ENCODE assay signal across 8 cellular contexts in genomic region chr12:93379432-93380308, GRCh38. TPM values are rescaled to one million over a fixed set of nuclear protein-coding genes. Genes with fewer than 3 reads are reported as not detected.
DNase-seq lines count a peak whose midpoint lies in the region; ATAC-seq and TF ChIP-seq lines count a peak whose summit lies in the region.

No MANE protein-coding gene starts in this region.

- no peaks in the 10 kb centered on the region for H3K36me3 ChIP-seq in mucosa of descending colon (ENCODE audit: low read depth)

- peak; percentile 8 for TF ChIP-seq CTCF in mucosa of descending colon (IDR thresholded peaks at IDR 0.05)

- peak; percentile 21 for DNase-seq in EL
- peak; percentile 52 for DNase-seq in NAMALWA (ENCODE audit: low spot score)
- peak; percentile 40 for DNase-seq in cerebellar cortex (ENCODE audit: low spot score)
- DNase-seq in mucosa of descending colon, result peak in 1 of 3 donors; percentile 40
- DNase-seq in GM19238 (ENCODE audit: insufficient read length, low spot score), result no peak

- peaks cover 26% of the 10 kb centered on the region for H3K4me1 ChIP-seq in mucosa of descending colon (ENCODE audit: low read depth)

- intact Hi-C loops in mucosa of descending colon (cut with DNase I, micrococcal nuclease), result loop anchor here in 1 of 2 donors (10.0 kb wide), 1 partner anchor 275 kb away; no protein-coding TSS in a partner anchor

- ATAC-seq in mucosa of descending colon, result no peak
- ATAC-seq in HG03521 (IDR thresholded peaks at IDR 0.05; ENCODE audit: unreplicated experiment), result no peak
- no peak for ATAC-seq in HG03354 (IDR thresholded peaks at IDR 0.05; ENCODE audit: poor library complexity, severe bottlenecking, unreplicated experiment)
- ATAC-seq in GM21786 (IDR thresholded peaks at IDR 0.05; ENCODE audit: unreplicated experiment), result no peak

- H3K9me3 ChIP-seq in mucosa of descending colon, result no peaks in the 10 kb centered on the region

- H3K4me3 ChIP-seq in mucosa of descending colon, result peak overlapping the region; percentile 85

RNA-seq across cellular contexts. Expression of gene NUDT4, which starts 1.9 kb away (rescaled TPM):
- total RNA-seq in mucosa of descending colon, result 100 to 1,000 TPM in 2 of 3 donors, 10 to 100 TPM in 1; 76.9 to 136 (median 121) TPM
